1 cellular context compared by ENCODE assay signal in genomic region chr6:24823185-24823584, GRCh38.
TF ChIP-seq lines count a peak whose summit lies in the region.

No MANE protein-coding gene starts in this region.

TF ChIP-seq in K562, 482 proteins besides CTCF, POLR2A, EP300 and RAD21:
- TF ChIP-seq ZNF699 (CRISPR knock-in tag; IDR thresholded peaks at IDR 0.05; ENCODE audit: insufficient replicate concordance): no peak
- no peak for TF ChIP-seq PTRF (tag; IDR thresholded peaks at IDR 0.05)
- no peak for TF ChIP-seq JUN (IDR thresholded peaks at IDR 0.05; ENCODE audit: borderline replicate concordance, low read depth, low read length)
- TF ChIP-seq JUN (CRISPR knock-in tag; IDR thresholded peaks at IDR 0.05; ENCODE audit: borderline replicate concordance): no peak
- no peak for TF ChIP-seq MIER1 (IDR thresholded peaks at IDR 0.05; ENCODE audit: low read depth)
- peak; percentile 85 for TF ChIP-seq RBM25 (IDR thresholded peaks at IDR 0.05; ENCODE audit: low read depth, low read length, severe bottlenecking)
- no peak for TF ChIP-seq HNRNPUL1 (IDR thresholded peaks at IDR 0.05; ENCODE audit: low read length)
- TF ChIP-seq, protein P1, sequence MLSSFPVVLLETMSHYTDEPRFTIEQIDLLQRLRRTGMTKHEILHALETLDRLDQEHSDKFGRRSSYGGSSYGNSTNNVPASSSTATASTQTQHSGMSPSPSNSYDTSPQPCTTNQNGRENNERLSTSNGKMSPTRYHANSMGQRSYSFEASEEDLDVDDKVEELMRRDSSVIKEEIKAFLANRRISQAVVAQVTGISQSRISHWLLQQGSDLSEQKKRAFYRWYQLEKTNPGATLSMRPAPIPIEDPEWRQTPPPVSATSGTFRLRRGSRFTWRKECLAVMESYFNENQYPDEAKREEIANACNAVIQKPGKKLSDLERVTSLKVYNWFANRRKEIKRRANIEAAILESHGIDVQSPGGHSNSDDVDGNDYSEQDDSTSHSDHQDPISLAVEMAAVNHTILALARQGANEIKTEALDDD (IDR thresholded peaks at IDR 0.05): 0 out of 2 replicates have a peak, but pooled peaks have one; percentile 15
- TF ChIP-seq NR4A1 (CRISPR knock-in tag; IDR thresholded peaks at IDR 0.05): no peak
- TF ChIP-seq NR4A1 (tag; IDR thresholded peaks at IDR 0.05): no peak
- TF ChIP-seq, protein P2, sequence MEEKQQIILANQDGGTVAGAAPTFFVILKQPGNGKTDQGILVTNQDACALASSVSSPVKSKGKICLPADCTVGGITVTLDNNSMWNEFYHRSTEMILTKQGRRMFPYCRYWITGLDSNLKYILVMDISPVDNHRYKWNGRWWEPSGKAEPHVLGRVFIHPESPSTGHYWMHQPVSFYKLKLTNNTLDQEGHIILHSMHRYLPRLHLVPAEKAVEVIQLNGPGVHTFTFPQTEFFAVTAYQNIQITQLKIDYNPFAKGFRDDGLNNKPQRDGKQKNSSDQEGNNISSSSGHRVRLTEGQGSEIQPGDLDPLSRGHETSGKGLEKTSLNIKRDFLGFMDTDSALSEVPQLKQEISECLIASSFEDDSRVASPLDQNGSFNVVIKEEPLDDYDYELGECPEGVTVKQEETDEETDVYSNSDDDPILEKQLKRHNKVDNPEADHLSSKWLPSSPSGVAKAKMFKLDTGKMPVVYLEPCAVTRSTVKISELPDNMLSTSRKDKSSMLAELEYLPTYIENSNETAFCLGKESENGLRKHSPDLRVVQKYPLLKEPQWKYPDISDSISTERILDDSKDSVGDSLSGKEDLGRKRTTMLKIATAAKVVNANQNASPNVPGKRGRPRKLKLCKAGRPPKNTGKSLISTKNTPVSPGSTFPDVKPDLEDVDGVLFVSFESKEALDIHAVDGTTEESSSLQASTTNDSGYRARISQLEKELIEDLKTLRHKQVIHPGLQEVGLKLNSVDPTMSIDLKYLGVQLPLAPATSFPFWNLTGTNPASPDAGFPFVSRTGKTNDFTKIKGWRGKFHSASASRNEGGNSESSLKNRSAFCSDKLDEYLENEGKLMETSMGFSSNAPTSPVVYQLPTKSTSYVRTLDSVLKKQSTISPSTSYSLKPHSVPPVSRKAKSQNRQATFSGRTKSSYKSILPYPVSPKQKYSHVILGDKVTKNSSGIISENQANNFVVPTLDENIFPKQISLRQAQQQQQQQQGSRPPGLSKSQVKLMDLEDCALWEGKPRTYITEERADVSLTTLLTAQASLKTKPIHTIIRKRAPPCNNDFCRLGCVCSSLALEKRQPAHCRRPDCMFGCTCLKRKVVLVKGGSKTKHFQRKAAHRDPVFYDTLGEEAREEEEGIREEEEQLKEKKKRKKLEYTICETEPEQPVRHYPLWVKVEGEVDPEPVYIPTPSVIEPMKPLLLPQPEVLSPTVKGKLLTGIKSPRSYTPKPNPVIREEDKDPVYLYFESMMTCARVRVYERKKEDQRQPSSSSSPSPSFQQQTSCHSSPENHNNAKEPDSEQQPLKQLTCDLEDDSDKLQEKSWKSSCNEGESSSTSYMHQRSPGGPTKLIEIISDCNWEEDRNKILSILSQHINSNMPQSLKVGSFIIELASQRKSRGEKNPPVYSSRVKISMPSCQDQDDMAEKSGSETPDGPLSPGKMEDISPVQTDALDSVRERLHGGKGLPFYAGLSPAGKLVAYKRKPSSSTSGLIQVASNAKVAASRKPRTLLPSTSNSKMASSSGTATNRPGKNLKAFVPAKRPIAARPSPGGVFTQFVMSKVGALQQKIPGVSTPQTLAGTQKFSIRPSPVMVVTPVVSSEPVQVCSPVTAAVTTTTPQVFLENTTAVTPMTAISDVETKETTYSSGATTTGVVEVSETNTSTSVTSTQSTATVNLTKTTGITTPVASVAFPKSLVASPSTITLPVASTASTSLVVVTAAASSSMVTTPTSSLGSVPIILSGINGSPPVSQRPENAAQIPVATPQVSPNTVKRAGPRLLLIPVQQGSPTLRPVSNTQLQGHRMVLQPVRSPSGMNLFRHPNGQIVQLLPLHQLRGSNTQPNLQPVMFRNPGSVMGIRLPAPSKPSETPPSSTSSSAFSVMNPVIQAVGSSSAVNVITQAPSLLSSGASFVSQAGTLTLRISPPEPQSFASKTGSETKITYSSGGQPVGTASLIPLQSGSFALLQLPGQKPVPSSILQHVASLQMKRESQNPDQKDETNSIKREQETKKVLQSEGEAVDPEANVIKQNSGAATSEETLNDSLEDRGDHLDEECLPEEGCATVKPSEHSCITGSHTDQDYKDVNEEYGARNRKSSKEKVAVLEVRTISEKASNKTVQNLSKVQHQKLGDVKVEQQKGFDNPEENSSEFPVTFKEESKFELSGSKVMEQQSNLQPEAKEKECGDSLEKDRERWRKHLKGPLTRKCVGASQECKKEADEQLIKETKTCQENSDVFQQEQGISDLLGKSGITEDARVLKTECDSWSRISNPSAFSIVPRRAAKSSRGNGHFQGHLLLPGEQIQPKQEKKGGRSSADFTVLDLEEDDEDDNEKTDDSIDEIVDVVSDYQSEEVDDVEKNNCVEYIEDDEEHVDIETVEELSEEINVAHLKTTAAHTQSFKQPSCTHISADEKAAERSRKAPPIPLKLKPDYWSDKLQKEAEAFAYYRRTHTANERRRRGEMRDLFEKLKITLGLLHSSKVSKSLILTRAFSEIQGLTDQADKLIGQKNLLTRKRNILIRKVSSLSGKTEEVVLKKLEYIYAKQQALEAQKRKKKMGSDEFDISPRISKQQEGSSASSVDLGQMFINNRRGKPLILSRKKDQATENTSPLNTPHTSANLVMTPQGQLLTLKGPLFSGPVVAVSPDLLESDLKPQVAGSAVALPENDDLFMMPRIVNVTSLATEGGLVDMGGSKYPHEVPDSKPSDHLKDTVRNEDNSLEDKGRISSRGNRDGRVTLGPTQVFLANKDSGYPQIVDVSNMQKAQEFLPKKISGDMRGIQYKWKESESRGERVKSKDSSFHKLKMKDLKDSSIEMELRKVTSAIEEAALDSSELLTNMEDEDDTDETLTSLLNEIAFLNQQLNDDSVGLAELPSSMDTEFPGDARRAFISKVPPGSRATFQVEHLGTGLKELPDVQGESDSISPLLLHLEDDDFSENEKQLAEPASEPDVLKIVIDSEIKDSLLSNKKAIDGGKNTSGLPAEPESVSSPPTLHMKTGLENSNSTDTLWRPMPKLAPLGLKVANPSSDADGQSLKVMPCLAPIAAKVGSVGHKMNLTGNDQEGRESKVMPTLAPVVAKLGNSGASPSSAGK (IDR thresholded peaks at IDR 0.05): no peak
TF ChIP-seq in K562: peak in this region for 2.
